Comparison of ENCODE assay signal across 8 cellular contexts in the genomic region with DNA sequence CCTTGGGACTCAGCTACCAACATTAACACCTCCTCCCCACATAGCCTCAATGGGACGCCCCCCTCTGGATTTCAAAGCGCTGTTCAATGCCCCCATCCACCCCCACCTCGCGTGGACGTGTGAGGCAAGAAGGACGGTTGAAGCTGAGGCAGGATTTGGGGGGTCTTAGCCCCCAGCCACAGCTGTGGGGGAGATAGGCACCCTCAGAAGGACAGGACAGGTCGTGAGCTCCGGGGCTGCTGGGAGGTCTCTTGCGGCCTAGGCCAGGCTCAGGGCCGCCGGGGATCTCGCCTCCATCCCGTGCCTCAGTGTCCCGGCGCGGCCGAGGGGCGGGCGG. TPM values are rescaled to one million over a fixed set of nuclear protein-coding genes. Genes with fewer than 3 reads are reported as not detected.
DNase-seq lines count a peak whose midpoint lies in the region; ATAC-seq and TF ChIP-seq lines count a peak whose summit lies in the region.

No MANE protein-coding gene starts in this region.

- H3K27me3 ChIP-seq in A673 (replicated peaks; ENCODE audit: insufficient read depth, low read depth, low read length, poor library complexity) = no peaks in the 10 kb centered on the region
- peaks cover 32% of the 10 kb centered on the region for H3K27me3 ChIP-seq in HUES48 (ENCODE audit: control insufficient read depth, insufficient read depth, low read length)

- intact Hi-C loops in A673 (cut with micrococcal nuclease; ENCODE audit: unreplicated experiment) = no loop called here
- intact Hi-C loops in natural killer cell (cut with micrococcal nuclease) = loop anchor here (10.0 kb wide), 1 partner anchor 280 kb away; no protein-coding TSS in a partner anchor

- H3K4me1 ChIP-seq in A673 (ENCODE audit: insufficient read depth, low read length, poor library complexity, severe bottlenecking) (peaks cover 13% of the 10 kb centered on the region), HUES48 (ENCODE audit: control insufficient read depth, insufficient read depth, low read length) (peaks cover 5% of the 10 kb centered on the region)

- ATAC-seq in central memory CD8-positive, alpha-beta T cell (replicated peaks; ENCODE audit: extremely low read depth, poor library complexity, severe bottlenecking) = no peak
- ATAC-seq in natural killer cell = peak in 1 of 3 donors; percentile 7

- CTCF ChIA-PET in A673 (lab: Charles Lee) = interaction anchor here (0.5 to 2.8 kb wide), 6 partner anchors 9 to 228 kb away, joined by 3 to 15 read pairs (median 6); a partner anchor contains a TSS

- peak overlapping the region; percentile 91 for H3K4me3 Mint-ChIP-seq in central memory CD8-positive, alpha-beta T cell
- peak overlapping the region; percentile 85 for H3K4me3 Mint-ChIP-seq in natural killer cell

- H3K4me3 ChIP-seq in A673 (ENCODE audit: low read depth, low read length, poor library complexity, severe bottlenecking) = peak overlapping the region; percentile 56
- peak overlapping the region; percentile 84 for H3K4me3 ChIP-seq in HUES48 (ENCODE audit: low read depth, low read length)

- no peak for DNase-seq in A673 (ENCODE audit: low spot score)
- DNase-seq in central memory CD8-positive, alpha-beta T cell (ENCODE audit: low spot score in 2 of 2) = no peak
- DNase-seq in natural killer cell = no peak
- DNase-seq in GM19240 (ENCODE audit: insufficient read length, low spot score) = no peak
- DNase-seq in globus pallidus (ENCODE audit: low spot score) = no peak
- no peak for DNase-seq in NCI-H524 treated with DMSO at 0.1 percent for 48 hours (lab: John Stamatoyannopoulos, UW)
- DNase-seq in NCI-H2029 (lab: John Stamatoyannopoulos, UW) = no peak

- peaks cover 9% of the 10 kb centered on the region for H3K27me3 Mint-ChIP-seq in central memory CD8-positive, alpha-beta T cell
- peaks cover 0 to 6% of the 10 kb centered on the region in 2 donors for H3K27me3 Mint-ChIP-seq in natural killer cell (ENCODE audit: low read depth in 2 of 2)

- POLR2A ChIA-PET in A673 (lab: Charles Lee; ENCODE audit: low non-redundant PET) = interaction anchor here (0.6 to 0.7 kb wide), 2 partner anchors 11 to 72 kb away, joined by 5 to 7 read pairs; no protein-coding TSS in a partner anchor

- H3K9ac ChIP-seq in HUES48 (ENCODE audit: low read depth, low read length) = no peak overlapping the region

- no peaks in the 10 kb centered on the region for H3K36me3 ChIP-seq in A673 (ENCODE audit: insufficient read depth, low read length, poor library complexity, severe bottlenecking)
- H3K36me3 ChIP-seq in HUES48 (ENCODE audit: control insufficient read depth, insufficient read depth, low read length) = no peaks in the 10 kb centered on the region

- no TSS peak for BruUV-seq in A673 (replicated peaks; lab: Mats Ljungman, UMichigan)

- H3K36me3 Mint-ChIP-seq in central memory CD8-positive, alpha-beta T cell (ENCODE audit: insufficient read depth) = peaks cover 13% of the 10 kb centered on the region
- no peaks in the 10 kb centered on the region for H3K36me3 Mint-ChIP-seq in natural killer cell

- TF ChIP-seq CTCF in A673 (conservative IDR thresholded peaks at IDR 0.05; ENCODE audit: low read depth, low read length) (no peak), natural killer cell (IDR thresholded peaks at IDR 0.05) (no peak)

- H3K9me3 ChIP-seq in A673 (ENCODE audit: low read depth, low read length, poor library complexity, severe bottlenecking) (no peaks in the 10 kb centered on the region), HUES48 (ENCODE audit: control insufficient read depth, insufficient read depth, low read length) (no peaks in the 10 kb centered on the region)

- no peaks in the 10 kb centered on the region for H3K9me3 Mint-ChIP-seq in central memory CD8-positive, alpha-beta T cell
- H3K9me3 Mint-ChIP-seq in natural killer cell = no peaks in the 10 kb centered on the region

- peak overlapping the region; percentile 84 for H3K27ac Mint-ChIP-seq in central memory CD8-positive, alpha-beta T cell (ENCODE audit: low read depth)
- H3K27ac Mint-ChIP-seq in natural killer cell = peak overlapping the region in 1 of 2 donors; percentile 84

- H3K4me1 Mint-ChIP-seq in central memory CD8-positive, alpha-beta T cell = peaks cover 14% of the 10 kb centered on the region
- peaks cover 11 to 19% of the 10 kb centered on the region in 2 donors for H3K4me1 Mint-ChIP-seq in natural killer cell

- H3K27ac ChIP-seq in A673 (ENCODE audit: low read depth, low read length, poor library complexity, severe bottlenecking) (no peak overlapping the region), HUES48 (ENCODE audit: low read depth, low read length) (no peak overlapping the region)

RNA-seq across cellular contexts. Expression of a gene that starts 8.3 kb away (rescaled TPM):
- not detected in 2 replicates for total RNA-seq in A673 (2021)
- total RNA-seq in natural killer cell = under 1 TPM in 1 of 3 donors, not detected in 2; 0.07 TPM

RNA-seq across cellular contexts. Expression of a gene that starts 23.0 kb away (rescaled TPM):
- total RNA-seq in A673 (2021) (94.2 and 104 TPM in 2 replicates), natural killer cell (10 to 100 TPM; 34.3 to 50.4 (median 45.0) TPM)

RNA-seq across cellular contexts. Expression of a gene that starts 35.5 kb away (rescaled TPM):
- total RNA-seq in A673 (2021) (78.4 and 80.9 TPM in 2 replicates), natural killer cell (10 to 100 TPM; 84.6 to 96.3 (median 88.5) TPM)

RNA-seq across cellular contexts. Expression of a gene that starts 45.0 kb away (rescaled TPM):
- total RNA-seq in A673 (2021) (102 and 111 TPM in 2 replicates), natural killer cell (10 to 100 TPM; 22.8 to 30.6 (median 28.1) TPM)

RNA-seq across cellular contexts. Expression of a gene that starts 49.1 kb away (rescaled TPM):
- total RNA-seq in A673 (2021) = 268 and 288 TPM in 2 replicates
- 100 to 1,000 TPM; 365 to 450 (median 439) TPM for total RNA-seq in natural killer cell
